Comparison of ENCODE assay signal across 8 cellular contexts in the genomic region with DNA sequence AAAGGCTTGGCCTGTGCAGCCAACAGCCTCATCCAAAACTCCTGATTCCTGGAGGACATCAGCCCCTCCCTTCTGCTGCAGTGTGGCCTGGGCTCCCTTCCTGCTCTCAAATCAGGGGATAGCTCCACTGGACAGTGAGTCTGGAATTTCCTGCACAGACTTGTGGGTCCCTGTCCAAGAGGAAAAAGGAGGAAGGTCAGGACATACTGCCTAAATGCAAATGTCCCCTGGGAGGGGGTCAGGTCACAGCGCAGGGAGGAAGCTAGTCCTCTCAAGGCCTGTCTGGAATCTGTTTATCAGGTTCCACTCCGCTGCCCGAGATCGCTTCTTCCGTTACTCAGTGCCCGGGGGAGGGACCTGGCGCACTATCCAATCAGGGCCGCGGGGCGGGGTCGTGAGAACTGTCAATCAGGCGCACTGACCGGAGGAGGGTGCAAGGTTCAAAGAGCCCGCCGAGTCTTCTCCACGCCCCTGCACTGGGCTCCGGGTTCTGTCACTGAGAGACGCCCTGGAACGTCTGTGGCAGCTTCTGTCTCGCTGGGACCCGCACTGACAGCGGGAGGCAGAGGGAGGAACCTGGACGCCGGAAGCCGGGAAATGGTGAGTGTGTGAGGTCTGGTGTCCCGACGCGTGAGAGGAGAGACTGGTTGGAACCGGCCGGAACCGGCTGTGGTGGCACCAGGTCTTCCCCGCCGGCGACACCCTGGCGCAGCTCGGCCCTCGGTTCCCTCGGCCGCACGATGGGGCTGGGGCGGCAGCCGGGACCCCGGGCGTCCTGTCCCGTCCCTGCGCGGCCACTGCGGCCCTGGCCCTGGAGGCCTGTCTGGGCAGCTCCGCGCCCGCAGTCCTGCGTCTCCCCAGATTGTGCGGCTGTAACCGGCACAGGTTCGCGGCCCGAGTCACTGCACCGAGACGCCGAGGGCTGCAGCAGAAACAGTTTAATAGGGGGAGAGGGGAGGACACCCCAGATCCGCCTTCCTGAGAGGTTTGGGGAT. TPM values are rescaled to one million over a fixed set of nuclear protein-coding genes. Genes with fewer than 3 reads are reported as not detected.
DNase-seq lines count a peak whose midpoint lies in the region; ATAC-seq and TF ChIP-seq lines count a peak whose summit lies in the region.

A gene (plus strand): TSS at position 404 of the 995 bp plus-strand sequence. CDS start 194 bp downstream, at position 598.

- peaks cover 0 to 7% (median 0%) of the 10 kb centered on the region in 4 donors for H3K4me1 ChIP-seq in right lobe of liver

- intact Hi-C loops in right lobe of liver (cut with DNase I) = no loop called here

- WGBS in right lobe of liver (ENCODE audit: insufficient coverage, low coverage, low lambda C conversion rate, missing lambda C conversion rate) = 0% methylated on average over 5 of the region's 61 CpGs

- DNase-seq in BJ (ENCODE audit: low read depth) (peak; percentile 75), NCI-H748 treated with DMSO at 0.1 percent for 48 hours (lab: John Stamatoyannopoulos, UW) (peak; percentile 61), dermis microvascular lymphatic vessel endothelial cell (ENCODE audit: low read depth in 2 of 2) (peak; percentile 89 to 94), right lobe of liver (peak; percentile 98 to 99 (median 99))
- peak; percentile 98 to 99 for DNase-seq in activated CD4-positive, alpha-beta T cell treated with anti-CD3 and anti-CD28 coated beads, Interleukin-2, amount 50 U/mL, for 48 hours
- DNase-seq in stimulated activated CD4-positive, alpha-beta T cell treated with anti-CD3 and anti-CD28 coated beads, Interleukin-4, amount 100 ng/mL, for 1 hour = peak; percentile 95

- TF ChIP-seq POLR2A in right lobe of liver (IDR thresholded peaks at IDR 0.05) = peak; percentile 91

- POLR2A ChIA-PET in BJ (lab: Charles Lee) = no interaction called here

- TF ChIP-seq CTCF in BJ (IDR thresholded peaks at IDR 0.05; ENCODE audit: insufficient read depth, low read depth, low read length) (no peak), right lobe of liver (IDR thresholded peaks at IDR 0.05) (no peak)

- H3K27ac ChIP-seq in right lobe of liver = peak within 1 kb of the TSS; percentile 89 to 93 (median 90)

- H3K27me3 ChIP-seq in BJ (ENCODE audit: control insufficient read depth, insufficient read depth, low read length) (no peaks in the 10 kb centered on the region), right lobe of liver (no peaks in the 10 kb centered on the region)

- no peaks in the 10 kb centered on the region for H3K36me3 ChIP-seq in BJ (ENCODE audit: control insufficient read depth, insufficient read depth, low read length)
- H3K36me3 ChIP-seq in right lobe of liver = no peaks in the 10 kb centered on the region

- H3K4me3 ChIP-seq in BJ (ENCODE audit: low read depth, low read length) (peak within 1 kb of the TSS; percentile 57), right lobe of liver (peak within 1 kb of the TSS; percentile 75 to 89 (median 86))

- ATAC-seq in GM19324 (IDR thresholded peaks at IDR 0.05; ENCODE audit: low FRiP score, unreplicated experiment) = peak; percentile 95
- ATAC-seq in HG03457 (IDR thresholded peaks at IDR 0.05; ENCODE audit: unreplicated experiment) = peak; percentile 70
- ATAC-seq in right lobe of liver = peak; percentile 97 to 98 (median 98)

- CTCF ChIA-PET in BJ (lab: Yijun Ruan, JAX) = interaction anchor here (0.8 to 1.1 kb wide), 6 partner anchors 8 to 157 kb away, joined by 3 to 4 read pairs (median 3); a partner anchor contains a TSS

- H3K9me3 ChIP-seq in right lobe of liver = no peaks in the 10 kb centered on the region

RNA-seq across cellular contexts. Expression of the gene that starts here (rescaled TPM):
- 3.4 and 5.4 TPM in 2 replicates for polyA plus RNA-seq in BJ (2011; rRNA removed)
- 3.4 and 4.5 TPM in 2 replicates for polyA minus RNA-seq in BJ (2011; rRNA and poly(A)+ RNA removed)
- total RNA-seq in dermis microvascular lymphatic vessel endothelial cell (8.0 and 9.4 TPM in 2 replicates), right lobe of liver (1 to 10 TPM; 2.6 to 4.4 (median 3.2) TPM)

Comparison
In these comparisons a context has a peak if more than half of its experiments do, and no peak if none do; other contexts are left out.
1. Peak in every context shown above with its lines: DNase-seq, ATAC-seq, H3K4me3 ChIP-seq and H3K27ac ChIP-seq.